12 cellular contexts compared by ENCODE assay signal in genomic region chr4:80393246-80393969, GRCh38.
DNase-seq lines count a peak whose midpoint lies in the region; ATAC-seq, FAIRE-seq and TF ChIP-seq lines count a peak whose summit lies in the region.
"Had no signal": no experiment of that assay in that cellular context is flagged by ENCODE, and none has a peak within 500 bp of the region (broad histone marks: within the 10 kb centered on the region; RNA-seq: fewer than 3 reads in every experiment).

No MANE protein-coding gene starts in this region.

- H3K4me3 ChIP-seq in choroid plexus epithelial cell (ENCODE audit: low read depth, low read length): no peak overlapping the region
- H3K4me3 ChIP-seq: thoracic aorta had no signal

- peak; percentile 25 for DNase-seq in stimulated activated CD4-positive, alpha-beta T cell treated with anti-CD3 and anti-CD28 coated beads, Interleukin-1b, Interleukin-23, amount 100 ng/mL, for 48 hours
- no peak for DNase-seq in stimulated activated CD4-positive, alpha-beta T cell treated with anti-CD3 and anti-CD28 coated beads, Interleukin-2, amount 100 ng/mL, for 48 hours
- DNase-seq in choroid plexus epithelial cell (ENCODE audit: low read depth) (peak; percentile 45), GM19239 (ENCODE audit: insufficient read length, low spot score) (no peak), NCI-H526 treated with DMSO at 0.1 percent for 48 hours (lab: John Stamatoyannopoulos, UW) (no peak)
- no peak for DNase-seq in stimulated activated naive CD8-positive, alpha-beta T cell treated with anti-CD3 and anti-CD28 coated beads, Interleukin-15, Interleukin-2, amounts not matched to agents 100 U/mL and 50 U/mL, for 24 hours
- DNase-seq: activated CD8-positive, alpha-beta memory T cell treated with anti-CD3 and anti-CD28 coated beads, Interleukin-2, amount 50 U/mL, for 48 hours; NCI-H1694 had no signal

- ATAC-seq in HG03469 (IDR thresholded peaks at IDR 0.05; ENCODE audit: unreplicated experiment) (peak; percentile 87), HG03571 (IDR thresholded peaks at IDR 0.05; ENCODE audit: unreplicated experiment) (no peak)
- peak; percentile 99 for ATAC-seq in stimulated activated naive CD8-positive, alpha-beta T cell treated with anti-CD3 and anti-CD28 coated beads, Interleukin-15, Interleukin-2, amounts not matched to agents 100 U/mL and 50 U/mL, for 24 hours

- TF ChIP-seq CTCF in choroid plexus epithelial cell (conservative IDR thresholded peaks at IDR 0.05; ENCODE audit: low read depth, low read length): no peak

- no peak for FAIRE-seq in GM19239 (lab: Jason Lieb, UNC)
- FAIRE-seq: endometrium had no signal

Comparison
In these comparisons a context has a peak if more than half of its experiments do, and no peak if none do; other contexts are left out.
1. DNase-seq: peak in stimulated activated CD4-positive, alpha-beta T cell treated with anti-CD3 and anti-CD28 coated beads, Interleukin-1b, Interleukin-23, amount 100 ng/mL, for 48 hours (single experiment) and choroid plexus epithelial cell (single experiment); none in stimulated activated CD4-positive, alpha-beta T cell treated with anti-CD3 and anti-CD28 coated beads, Interleukin-2, amount 100 ng/mL, for 48 hours (0 of 2), stimulated activated naive CD8-positive, alpha-beta T cell treated with anti-CD3 and anti-CD28 coated beads, Interleukin-15, Interleukin-2, amounts not matched to agents 100 U/mL and 50 U/mL, for 24 hours (single experiment), GM19239 (single experiment) and NCI-H526 treated with DMSO at 0.1 percent for 48 hours (single experiment).